6 cellular contexts compared by ENCODE assay signal in genomic region chr11:20457934-20458333, GRCh38.
"Had no signal": no experiment of that assay in that cellular context is flagged by ENCODE, and none has a peak within 500 bp of the region (broad histone marks: within the 10 kb centered on the region; RNA-seq: fewer than 3 reads in every experiment).

No MANE protein-coding gene starts in this region.

- FAIRE-seq: GM12878, GM12891, GM18507, GM19239 had no signal

- ATAC-seq: GM12878 had no signal

- H3K4me3 ChIP-seq: GM12878 had no signal

- DNase-seq: GDM1, GF-D8 had no signal
